In genomic region chr2:103959174-103960125, GRCh38 we compare ENCODE assay signal across 8 cellular contexts.
DNase-seq lines count a peak whose midpoint lies in the region; ATAC-seq and TF ChIP-seq lines count a peak whose summit lies in the region.

No MANE protein-coding gene starts in this region.

- H3K27ac Mint-ChIP-seq in brain, result peak overlapping the region; percentile 4 to 98 (median 26)

- H3K9me3 ChIP-seq in BE2C, result no peaks in the 10 kb centered on the region

- H3K4me1 Mint-ChIP-seq in brain, result peaks cover 62% of the 10 kb centered on the region

- H3K4me3 ChIP-seq in BE2C (ENCODE audit: low read depth, low read length), result no peak overlapping the region

- no peaks in the 10 kb centered on the region for H3K36me3 ChIP-seq in BE2C

- no peaks in the 10 kb centered on the region for H3K27me3 ChIP-seq in BE2C

- H3K36me3 Mint-ChIP-seq in brain, result no peaks in the 10 kb centered on the region

- H3K4me1 ChIP-seq in BE2C, result no peaks in the 10 kb centered on the region

- H3K9me3 Mint-ChIP-seq in brain, result peaks cover 0 to 3% (median 0%) of the 10 kb centered on the region in 5 experiments

- peak; percentile 35 for DNase-seq in BE2C
- peak; percentile 4 for DNase-seq in NCI-H2107 treated with DMSO at 0.1 percent for 48 hours (lab: John Stamatoyannopoulos, UW; ENCODE audit: unreplicated experiment)
- peak; percentile 75 for DNase-seq in midbrain (lab: John Stamatoyannopoulos, UW)

- peak; percentile 64 for TF ChIP-seq CTCF in BE2C (IDR thresholded peaks at IDR 0.05; ENCODE audit: low read depth, low read length)
- TF ChIP-seq CTCF in brain (conservative IDR thresholded peaks at IDR 0.05), result peak; percentile 84 to 89

- peak overlapping the region in 4 of 5 experiments; percentile 22 to 72 (median 48) for H3K4me3 Mint-ChIP-seq in brain

- ATAC-seq in GM19463 (IDR thresholded peaks at IDR 0.05; ENCODE audit: unreplicated experiment) (peak; percentile 57), HG02588 (IDR thresholded peaks at IDR 0.05; ENCODE audit: unreplicated experiment) (no peak), HG03439 (IDR thresholded peaks at IDR 0.05; ENCODE audit: unreplicated experiment) (no peak), GM19035 (IDR thresholded peaks at IDR 0.05; ENCODE audit: unreplicated experiment) (no peak)

- peaks cover 4% of the 10 kb centered on the region for H3K27me3 Mint-ChIP-seq in brain

Comparison
In these comparisons a context has a peak if more than half of its experiments do, and no peak if none do; other contexts are left out.
1. DNase-seq: peak in every context shown above with its lines; median percentile 75 in midbrain; 35 in BE2C; 4 in NCI-H2107 treated with DMSO at 0.1 percent for 48 hours.